1 cellular context compared by ENCODE assay signal in genomic region chr6:27251672-27252251, GRCh38.
A peak's percentile ranks its signal among the peaks of the same experiment; 100 is the strongest.
TF ChIP-seq lines count a peak whose summit lies in the region.

No MANE protein-coding gene starts in this region.

TF ChIP-seq in K562, 482 proteins besides CTCF, POLR2A, EP300 and RAD21 (continued from another document and continues in another):
- no peak for TF ChIP-seq PREB (CRISPR knock-in tag; IDR thresholded peaks at IDR 0.05)
- TF ChIP-seq MXI1 (IDR thresholded peaks at IDR 0.05; ENCODE audit: low read depth, low read length), result no peak
- no peak for TF ChIP-seq RREB1 (CRISPR knock-in tag; IDR thresholded peaks at IDR 0.05)
- TF ChIP-seq HNRNPK (IDR thresholded peaks at IDR 0.05; ENCODE audit: low read depth, low read length, poor library complexity, severe bottlenecking), result no peak
- no peak for TF ChIP-seq NFE2 (IDR thresholded peaks at IDR 0.05; ENCODE audit: low read depth)
- TF ChIP-seq ZNF217 (CRISPR knock-in tag; IDR thresholded peaks at IDR 0.05), result no peak
- TF ChIP-seq PHF20 (IDR thresholded peaks at IDR 0.05; ENCODE audit: partially characterized antibody), result peak; percentile 71
- TF ChIP-seq ID3 (CRISPR knock-in tag; IDR thresholded peaks at IDR 0.05), result no peak
- peak; percentile 69; the same call in 1 of the 2 replicates for TF ChIP-seq ID3 (tag; IDR thresholded peaks at IDR 0.05)
- no peak for TF ChIP-seq PPARD (CRISPR knock-in tag; IDR thresholded peaks at IDR 0.05)
- no peak for TF ChIP-seq CSDE1 (IDR thresholded peaks at IDR 0.05)
- no peak for TF ChIP-seq ZNF277 (CRISPR knock-in tag; IDR thresholded peaks at IDR 0.05; ENCODE audit: borderline replicate concordance)
- peak; percentile 95 to 98 for TF ChIP-seq MAZ (CRISPR knock-in tag; conservative IDR thresholded peaks at IDR 0.05 in 1 of 2, IDR thresholded peaks at IDR 0.05 in 1 of 2)
- TF ChIP-seq ZSCAN29 (IDR thresholded peaks at IDR 0.05), result no peak
- TF ChIP-seq SP1 (CRISPR knock-in tag; IDR thresholded peaks at IDR 0.05), result peak; percentile 86
- TF ChIP-seq ZBTB40 (IDR thresholded peaks at IDR 0.05), result peak; percentile 71; the same call in 1 of the 2 replicates
- TF ChIP-seq ZBTB40 (CRISPR knock-in tag; IDR thresholded peaks at IDR 0.05), result no peak
- no peak for TF ChIP-seq GABPB2 (CRISPR knock-in tag; conservative IDR thresholded peaks at IDR 0.05)
- TF ChIP-seq BRCA1 (IDR thresholded peaks at IDR 0.05), result no peak
- no peak for TF ChIP-seq BRCA1 (CRISPR knock-in tag; IDR thresholded peaks at IDR 0.05)
- TF ChIP-seq MTA2 (IDR thresholded peaks at IDR 0.05; ENCODE audit: low read depth), result no peak
- no peak for TF ChIP-seq USF1 (CRISPR knock-in tag; IDR thresholded peaks at IDR 0.05)
- TF ChIP-seq NONO (IDR thresholded peaks at IDR 0.05; ENCODE audit: low read depth in 2 of 2, low read length in 1 of 2), result peak; percentile 43 to 82; a peak in 2 of 4 replicates
- no peak for TF ChIP-seq ZNF133 (CRISPR knock-in tag; IDR thresholded peaks at IDR 0.05)
- no peak for TF ChIP-seq NCOA2 (IDR thresholded peaks at IDR 0.05; ENCODE audit: partially characterized antibody in 2 of 2)
- TF ChIP-seq ZNF239 (CRISPR knock-in tag; IDR thresholded peaks at IDR 0.05), result no peak
- no peak for TF ChIP-seq RFX1 (IDR thresholded peaks at IDR 0.05)
- no peak for TF ChIP-seq ZNF174 (CRISPR knock-in tag; IDR thresholded peaks at IDR 0.05)
- peak in 1 of 2 experiments; percentile 61; a peak in 3 of 4 replicates for TF ChIP-seq HDAC1 (IDR thresholded peaks at IDR 0.05)
- peak; percentile 67 for TF ChIP-seq GTF3C2 (IDR thresholded peaks at IDR 0.05; ENCODE audit: borderline replicate concordance, extremely low read depth, insufficient read length)
- TF ChIP-seq ZBTB11 (CRISPR knock-in tag; IDR thresholded peaks at IDR 0.05), result peak in 1 of 3 experiments; percentile 74; a peak in 2 of 6 replicates
